In the genomic region with DNA sequence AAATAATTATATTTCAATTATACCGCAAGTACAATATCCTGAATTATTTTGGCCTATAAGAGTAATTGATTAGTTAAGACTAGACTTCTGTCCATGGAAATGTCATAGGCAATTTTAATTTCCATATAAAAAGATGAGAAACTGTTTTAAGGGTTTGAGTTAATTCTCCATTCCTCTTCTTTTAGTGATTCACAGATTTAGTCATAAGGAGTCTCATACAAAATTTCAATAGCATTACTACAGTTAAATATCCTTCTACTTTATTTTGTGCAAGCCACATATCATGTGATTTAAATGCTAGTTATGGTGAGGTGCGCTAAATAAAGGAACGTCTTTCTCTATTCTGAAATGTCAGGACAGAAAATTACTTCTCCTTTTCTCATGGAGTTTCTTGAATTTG, we compare ENCODE assay signal across 1 cellular context.
TF ChIP-seq lines count a peak whose summit lies in the region.

No MANE protein-coding gene starts in this region.

TF ChIP-seq in endothelial cell of umbilical vein, 7 proteins besides CTCF, POLR2A, EP300 and RAD21 (continued from another document):
- TF ChIP-seq POLR2AphosphoS5 (IDR thresholded peaks at IDR 0.05; ENCODE audit: insufficient read depth, low read depth, low read length) (no peak), MYC (IDR thresholded peaks at IDR 0.05; ENCODE audit: low read depth, low read length) (no peak), JUN (IDR thresholded peaks at IDR 0.05; ENCODE audit: borderline replicate concordance, insufficient read depth, insufficient read length, low read depth) (no peak), GATA2 (IDR thresholded peaks at IDR 0.05; ENCODE audit: insufficient read depth, insufficient read length, low read depth, low read length) (no peak), EZH2 (IDR thresholded peaks at IDR 0.05; ENCODE audit: borderline replicate concordance, low read depth, low read length, severe bottlenecking) (no peak)
- TF ChIP-seq, protein P1, sequence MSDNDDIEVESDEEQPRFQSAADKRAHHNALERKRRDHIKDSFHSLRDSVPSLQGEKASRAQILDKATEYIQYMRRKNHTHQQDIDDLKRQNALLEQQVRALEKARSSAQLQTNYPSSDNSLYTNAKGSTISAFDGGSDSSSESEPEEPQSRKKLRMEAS (IDR thresholded peaks at IDR 0.05; ENCODE audit: insufficient read depth, insufficient read length) = no peak
TF ChIP-seq in endothelial cell of umbilical vein: peak in this region for 0.
